Comparison of ENCODE assay signal across 9 cellular contexts in genomic region chr3:146625117-146625775, GRCh38. TPM values are rescaled to one million over a fixed set of nuclear protein-coding genes. Genes with fewer than 3 reads are reported as not detected.
DNase-seq lines count a peak whose midpoint lies in the region; ATAC-seq and TF ChIP-seq lines count a peak whose summit lies in the region.
"Had no signal": no experiment of that assay in that cellular context is flagged by ENCODE, and none has a peak within 500 bp of the region (broad histone marks: within the 10 kb centered on the region; RNA-seq: fewer than 3 reads in every experiment).

No MANE protein-coding gene starts in this region.

- H3K27ac Mint-ChIP-seq in activated naive CD8-positive, alpha-beta T cell treated with anti-CD3 and anti-CD28 coated beads for 36 hours, result no peak overlapping the region
- no peak overlapping the region for H3K27ac Mint-ChIP-seq in endodermal cell

- no peaks in the 10 kb centered on the region for H3K36me3 Mint-ChIP-seq in activated naive CD8-positive, alpha-beta T cell treated with anti-CD3 and anti-CD28 coated beads for 36 hours
- H3K36me3 Mint-ChIP-seq in endodermal cell (ENCODE audit: low read depth), result no peaks in the 10 kb centered on the region

- H3K4me1 ChIP-seq in endodermal cell (ENCODE audit: control insufficient read depth, insufficient read depth, low read length), result no peaks in the 10 kb centered on the region
- no peaks in the 10 kb centered on the region for H3K4me1 ChIP-seq in testis

- in situ Hi-C loops in GM13976 (cut with MboI; ENCODE audit: low sequenced_read_pairs, unreplicated experiment), result no loop called here

- H3K4me1 Mint-ChIP-seq in activated naive CD8-positive, alpha-beta T cell treated with anti-CD3 and anti-CD28 coated beads for 36 hours, result peaks cover 6% of the 10 kb centered on the region
- H3K4me1 Mint-ChIP-seq in endodermal cell, result peaks cover 6% of the 10 kb centered on the region

- no peak for TF ChIP-seq POLR2A in testis (IDR thresholded peaks at IDR 0.05)

- H3K27me3 ChIP-seq in endodermal cell (ENCODE audit: control insufficient read depth, insufficient read depth, low read length, poor library complexity, severe bottlenecking) (no peaks in the 10 kb centered on the region), testis (no peaks in the 10 kb centered on the region)

- H3K27ac ChIP-seq in endodermal cell (ENCODE audit: low read depth, low read length), result no peak overlapping the region
- H3K27ac ChIP-seq in testis, result no peak overlapping the region

- H3K27me3 Mint-ChIP-seq in activated naive CD8-positive, alpha-beta T cell treated with anti-CD3 and anti-CD28 coated beads for 36 hours, result peaks cover 9% of the 10 kb centered on the region
- H3K27me3 Mint-ChIP-seq in endodermal cell (ENCODE audit: insufficient read depth), result no peaks in the 10 kb centered on the region

- H3K4me3 ChIP-seq in endodermal cell (ENCODE audit: low read length) (no peak overlapping the region), testis (no peak overlapping the region)

- 96 to 100% methylated on average over 1 to 2 of the region's 3 CpGs for WGBS in endodermal cell (ENCODE audit: insufficient coverage in 1 of 2, insufficient read length in 1 of 2), 2 experiments
- 79 to 82% methylated on average over 3 of the region's 3 CpGs for WGBS in testis, 2 donors

- peak overlapping the region; percentile 29 for H3K4me3 Mint-ChIP-seq in activated naive CD8-positive, alpha-beta T cell treated with anti-CD3 and anti-CD28 coated beads for 36 hours
- no peak overlapping the region for H3K4me3 Mint-ChIP-seq in endodermal cell

- no peaks in the 10 kb centered on the region for H3K9me3 Mint-ChIP-seq in activated naive CD8-positive, alpha-beta T cell treated with anti-CD3 and anti-CD28 coated beads for 36 hours
- no peaks in the 10 kb centered on the region for H3K9me3 Mint-ChIP-seq in endodermal cell

- DNase-seq in GM13976 (ENCODE audit: low spot score) (peak; percentile 13), myocyte (ENCODE audit: low read depth) (peak; percentile 38), endodermal cell (no peak), HK-2 (ENCODE audit: unreplicated experiment) (no peak), testis (no peak), NCI-H2227 treated with DMSO at 0.1 percent for 48 hours (lab: John Stamatoyannopoulos, UW) (no peak)
- no peak for DNase-seq in activated naive CD8-positive, alpha-beta T cell treated with anti-CD3 and anti-CD28 coated beads for 36 hours
- DNase-seq: caudate nucleus had no signal

- H3K9ac ChIP-seq in endodermal cell (ENCODE audit: extremely low read depth, low read length, poor library complexity, severe bottlenecking), result no peak overlapping the region

- H3K36me3 ChIP-seq in endodermal cell (ENCODE audit: control insufficient read depth, insufficient read depth, low read length) (no peaks in the 10 kb centered on the region), testis (ENCODE audit: low read depth, missing control alignments) (no peaks in the 10 kb centered on the region)

- ATAC-seq in HG02759 (IDR thresholded peaks at IDR 0.05; ENCODE audit: unreplicated experiment), result peak; percentile 72

- TF ChIP-seq CTCF in GM13976 (IDR thresholded peaks at IDR 0.05; ENCODE audit: borderline replicate concordance, control extremely low read depth, extremely low read depth, insufficient read depth, missing control alignments) (no peak), endodermal cell (conservative IDR thresholded peaks at IDR 0.05) (no peak), testis (IDR thresholded peaks at IDR 0.05) (no peak)

- H3K9me3 ChIP-seq in endodermal cell (ENCODE audit: control insufficient read depth, low read length), result no peaks in the 10 kb centered on the region
- H3K9me3 ChIP-seq in testis, result no peaks in the 10 kb centered on the region

- intact Hi-C loops in testis (cut with DNase I; ENCODE audit: low total_unique reads), result no loop called here

RNA-seq across cellular contexts. Expression of gene PLSCR5, which starts 20.1 kb away (rescaled TPM):
- not detected for total RNA-seq in activated naive CD8-positive, alpha-beta T cell treated with anti-CD3 and anti-CD28 coated beads for 36 hours
- total RNA-seq in myocyte, result not detected in 2 replicates
- not detected for polyA plus RNA-seq in myocyte (2012)
- not detected for total RNA-seq in endodermal cell
- 0.32 TPM for polyA plus RNA-seq in endodermal cell (2013, experiment 1 of 2)
- polyA plus RNA-seq in endodermal cell (2013, experiment 2 of 2), result 0.17 TPM
- not detected for total RNA-seq in testis
- not detected for polyA plus RNA-seq in testis (ENCODE audit: insufficient read depth, low read depth, low replicate concordance)

Comparison
In these comparisons a context has a peak if more than half of its experiments do, and no peak if none do; other contexts are left out.
1. DNase-seq: peak in GM13976 (single experiment) and myocyte (single experiment); none in activated naive CD8-positive, alpha-beta T cell treated with anti-CD3 and anti-CD28 coated beads for 36 hours (single experiment), endodermal cell (single experiment), HK-2 (single experiment), testis (single experiment) and NCI-H2227 treated with DMSO at 0.1 percent for 48 hours (single experiment).